9 cellular contexts compared by ENCODE assay signal in genomic region chr1:193539731-193540459, GRCh38.
DNase-seq lines count a peak whose midpoint lies in the region; ATAC-seq, FAIRE-seq and TF ChIP-seq lines count a peak whose summit lies in the region.
"Had no signal": no experiment of that assay in that cellular context is flagged by ENCODE, and none has a peak within 500 bp of the region (broad histone marks: within the 10 kb centered on the region; RNA-seq: fewer than 3 reads in every experiment).

No MANE protein-coding gene starts in this region.

- H3K4me1 Mint-ChIP-seq in activated naive CD8-positive, alpha-beta T cell treated with anti-CD3 and anti-CD28 coated beads, Interleukin-2, amount 10 ng/mL, durations not matched to agents 7 days and 5 days, result peaks cover 31% of the 10 kb centered on the region
- H3K4me1 Mint-ChIP-seq in Caco-2 (ENCODE audit: low read depth, unreplicated experiment), result peaks cover 14% of the 10 kb centered on the region

- H3K4me3 ChIP-seq in Caco-2 (ENCODE audit: low read depth, low read length), result no peak overlapping the region

- TF ChIP-seq POLR2A in GM12891 (IDR thresholded peaks at IDR 0.05; ENCODE audit: low read depth, low read length), result no peak

- no peak for DNase-seq in GM12891 (ENCODE audit: insufficient read length, low spot score)
- no peak for DNase-seq in activated naive CD8-positive, alpha-beta T cell treated with anti-CD3 and anti-CD28 coated beads, Interleukin-2, amount 10 ng/mL, durations not matched to agents 7 days and 5 days
- no peak for DNase-seq in Caco-2
- DNase-seq in cerebellar cortex (ENCODE audit: low spot score), result no peak
- no peak for DNase-seq in hypothalamus (lab: John Stamatoyannopoulos, UW)
- no peak for DNase-seq in Kasumi-1 (lab: John Stamatoyannopoulos, UW)

- POLR2A ChIA-PET in activated naive CD8-positive, alpha-beta T cell treated with anti-CD3 and anti-CD28 coated beads, Interleukin-2, amount 10 ng/mL, durations not matched to agents 7 days and 5 days (lab: Charles Lee), result interaction anchor here (0.6 to 1.2 kb wide), 2 partner anchors 13 to 59 kb away, joined by 3 to 4 read pairs; no protein-coding TSS in a partner anchor
- POLR2A ChIA-PET in Caco-2 (lab: Charles Lee), result no interaction called here

- no peak for TF ChIP-seq CTCF in Caco-2 (IDR thresholded peaks at IDR 0.05; ENCODE audit: insufficient read depth in 1 of 2, low read depth in 1 of 2, low read length in 1 of 2, severe bottlenecking in 1 of 2, unreplicated experiment in 1 of 2)

- H3K9me3 ChIP-seq in Caco-2, result no peaks in the 10 kb centered on the region
- H3K9me3 ChIP-seq: neutrophil had no signal

- peak; percentile 60 for ATAC-seq in GM21390 (IDR thresholded peaks at IDR 0.05; ENCODE audit: unreplicated experiment)
- ATAC-seq in HG03432 (IDR thresholded peaks at IDR 0.05; ENCODE audit: unreplicated experiment), result peak; percentile 64
- no peak for ATAC-seq in activated naive CD8-positive, alpha-beta T cell treated with anti-CD3 and anti-CD28 coated beads, Interleukin-2, amount 10 ng/mL, durations not matched to agents 7 days and 5 days (ENCODE audit: low read depth)

- peak; percentile 95 for FAIRE-seq in GM12891 (lab: Jason Lieb, UNC)

- H3K27ac Mint-ChIP-seq in activated naive CD8-positive, alpha-beta T cell treated with anti-CD3 and anti-CD28 coated beads, Interleukin-2, amount 10 ng/mL, durations not matched to agents 7 days and 5 days, result peak overlapping the region; percentile 84
- H3K27ac Mint-ChIP-seq in Caco-2 (ENCODE audit: unreplicated experiment), result no peak overlapping the region

- H3K4me1 ChIP-seq in Caco-2, result peaks cover 3% of the 10 kb centered on the region; the same call in 1 of the 2 replicates

- no peaks in the 10 kb centered on the region for H3K27me3 Mint-ChIP-seq in activated naive CD8-positive, alpha-beta T cell treated with anti-CD3 and anti-CD28 coated beads, Interleukin-2, amount 10 ng/mL, durations not matched to agents 7 days and 5 days
- no peaks in the 10 kb centered on the region for H3K27me3 Mint-ChIP-seq in Caco-2 (ENCODE audit: insufficient read depth, unreplicated experiment)

- H3K9me3 Mint-ChIP-seq in activated naive CD8-positive, alpha-beta T cell treated with anti-CD3 and anti-CD28 coated beads, Interleukin-2, amount 10 ng/mL, durations not matched to agents 7 days and 5 days, result peaks cover 5% of the 10 kb centered on the region
- H3K9me3 Mint-ChIP-seq in Caco-2 (ENCODE audit: unreplicated experiment), result no peaks in the 10 kb centered on the region

- peak overlapping the region; percentile 59 for H3K4me3 Mint-ChIP-seq in activated naive CD8-positive, alpha-beta T cell treated with anti-CD3 and anti-CD28 coated beads, Interleukin-2, amount 10 ng/mL, durations not matched to agents 7 days and 5 days
- H3K4me3 Mint-ChIP-seq in Caco-2 (ENCODE audit: unreplicated experiment), result no peak overlapping the region

- no peaks in the 10 kb centered on the region for H3K27me3 ChIP-seq in Caco-2 (replicated peaks; ENCODE audit: control insufficient read depth, insufficient read depth, low read length)
- H3K27me3 ChIP-seq: neutrophil had no signal

- BruUV-seq in Caco-2 (replicated peaks; lab: Mats Ljungman, UMichigan), result no TSS peak

- H3K36me3 ChIP-seq in Caco-2 (ENCODE audit: control insufficient read depth, insufficient read depth, low read length), result no peaks in the 10 kb centered on the region
- H3K36me3 ChIP-seq: neutrophil had no signal

- intact Hi-C loops in Caco-2 (cut with micrococcal nuclease; ENCODE audit: unreplicated experiment), result loop anchor here (5.0 kb wide), 1 partner anchor 78 kb away; no protein-coding TSS in a partner anchor

- CTCF ChIA-PET in Caco-2 (lab: Charles Lee), result no interaction called here

- H3K36me3 Mint-ChIP-seq in activated naive CD8-positive, alpha-beta T cell treated with anti-CD3 and anti-CD28 coated beads, Interleukin-2, amount 10 ng/mL, durations not matched to agents 7 days and 5 days, result peaks cover 19% of the 10 kb centered on the region
- H3K36me3 Mint-ChIP-seq in Caco-2 (ENCODE audit: insufficient read depth, unreplicated experiment), result no peaks in the 10 kb centered on the region

TF ChIP-seq in GM12891, 5 proteins besides CTCF, POLR2A, EP300 and RAD21:
- peak; percentile 53 for TF ChIP-seq PAX5 (IDR thresholded peaks at IDR 0.05; ENCODE audit: insufficient read depth, low read length, severe bottlenecking)
- TF ChIP-seq TAF1 (IDR thresholded peaks at IDR 0.05; ENCODE audit: low read depth, low read length), result no peak
- no peak for TF ChIP-seq POU2F2 (IDR thresholded peaks at IDR 0.05; ENCODE audit: low read depth, low read length)
- no peak for TF ChIP-seq SPI1 (IDR thresholded peaks at IDR 0.05; ENCODE audit: low read depth, low read length)
- TF ChIP-seq POLR2AphosphoS5 (IDR thresholded peaks at IDR 0.05; ENCODE audit: low read depth, low read length), result no peak
